Comparison of ENCODE assay signal across 8 cellular contexts in the genomic region with DNA sequence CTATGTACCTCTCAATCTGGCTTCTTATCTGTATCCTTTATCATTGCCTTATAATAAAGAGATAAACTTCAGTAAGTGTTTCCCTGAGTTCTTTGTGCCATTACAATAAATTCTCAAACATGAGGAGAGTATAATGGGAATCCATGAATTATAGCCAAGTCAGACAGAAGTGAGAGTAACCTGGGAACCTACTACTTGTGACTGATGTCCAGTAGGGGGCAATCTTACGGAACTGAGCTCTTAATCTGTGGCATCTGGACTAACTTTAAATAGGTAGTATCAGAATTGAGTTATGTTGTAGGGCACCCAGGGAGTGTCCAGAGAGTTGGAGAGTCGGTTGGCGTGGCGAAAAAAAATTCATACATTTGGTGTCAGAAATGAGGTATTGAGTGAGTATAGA.
DNase-seq lines count a peak whose midpoint lies in the region; ATAC-seq and TF ChIP-seq lines count a peak whose summit lies in the region.

No MANE protein-coding gene starts in this region.

- no peak overlapping the region for H3K4me2 ChIP-seq in DND-41 (ENCODE audit: insufficient read depth, low read length)
- no peak overlapping the region for H3K4me2 ChIP-seq in OCI-LY7 (ENCODE audit: low read length)

- H3K9me3 ChIP-seq in DND-41 (ENCODE audit: insufficient read depth, low read length, severe bottlenecking) (no peaks in the 10 kb centered on the region), OCI-LY7 (ENCODE audit: low read length) (no peaks in the 10 kb centered on the region)

- no peak overlapping the region for H3K4me3 Mint-ChIP-seq in activated naive CD8-positive, alpha-beta T cell treated with anti-CD3 and anti-CD28 coated beads for 36 hours

- POLR2A ChIA-PET in OCI-LY7 (lab: Charles Lee): interaction anchor here (0.5 to 0.7 kb wide), 2 partner anchors 122 to 507 kb away, joined by 3 to 4 read pairs; no protein-coding TSS in a partner anchor

- DNase-seq in DND-41 (no peak), OCI-LY7 (ENCODE audit: low spot score) (peak; percentile 24), iPS-NIHi7 (ENCODE audit: extremely low spot score) (peak; percentile 5), left colon (no peak), NCI-H446 treated with DMSO at 0.1 percent for 48 hours (lab: John Stamatoyannopoulos, UW) (no peak), hypothalamus (lab: John Stamatoyannopoulos, UW) (no peak)
- no peak for DNase-seq in activated naive CD8-positive, alpha-beta T cell treated with anti-CD3 and anti-CD28 coated beads for 36 hours

- intact Hi-C loops in OCI-LY7 (cut with micrococcal nuclease; ENCODE audit: unreplicated experiment) (no loop called here), left colon (cut with DNase I, micrococcal nuclease) (no loop called here)

- H3K27ac Mint-ChIP-seq in activated naive CD8-positive, alpha-beta T cell treated with anti-CD3 and anti-CD28 coated beads for 36 hours: no peak overlapping the region

- no peaks in the 10 kb centered on the region for H3K4me1 Mint-ChIP-seq in activated naive CD8-positive, alpha-beta T cell treated with anti-CD3 and anti-CD28 coated beads for 36 hours

- H3K9me2 ChIP-seq in OCI-LY7 (ENCODE audit: insufficient read depth, low read length): no peaks in the 10 kb centered on the region

- H2AFZ ChIP-seq in DND-41 (ENCODE audit: low read depth, low read length) (no peak overlapping the region), OCI-LY7 (ENCODE audit: low read length) (no peak overlapping the region)

- TF ChIP-seq CTCF in DND-41 (IDR thresholded peaks at IDR 0.05; ENCODE audit: borderline replicate concordance, extremely low read depth, low read length, poor library complexity, severe bottlenecking) (peak; percentile 42), OCI-LY7 (conservative IDR thresholded peaks at IDR 0.05; ENCODE audit: low read length) (peak; percentile 79)

- peaks cover 2% of the 10 kb centered on the region for H3K9me3 Mint-ChIP-seq in activated naive CD8-positive, alpha-beta T cell treated with anti-CD3 and anti-CD28 coated beads for 36 hours

- H3K27me3 ChIP-seq in DND-41 (ENCODE audit: insufficient read depth, low read length, poor library complexity): no peaks in the 10 kb centered on the region

- H3K4me3 ChIP-seq in DND-41 (ENCODE audit: low read depth in 1 of 2, low read length in 2 of 2): no peak overlapping the region
- H3K4me3 ChIP-seq in OCI-LY7 (ENCODE audit: low read depth, low read length, poor library complexity, severe bottlenecking): no peak overlapping the region

- H3K79me2 ChIP-seq in DND-41 (ENCODE audit: insufficient read depth, low read length): no peaks in the 10 kb centered on the region
- H3K79me2 ChIP-seq in OCI-LY7 (ENCODE audit: insufficient read depth, low read depth, low read length): no peaks in the 10 kb centered on the region

- H4K20me1 ChIP-seq in DND-41 (ENCODE audit: insufficient read depth, low read length): no peaks in the 10 kb centered on the region
- no peaks in the 10 kb centered on the region for H4K20me1 ChIP-seq in OCI-LY7 (ENCODE audit: insufficient read depth, low read length)

- H3K36me3 ChIP-seq in DND-41 (ENCODE audit: insufficient read depth, low read length) (no peaks in the 10 kb centered on the region), OCI-LY7 (ENCODE audit: insufficient read depth, low read length) (no peaks in the 10 kb centered on the region)

- no peaks in the 10 kb centered on the region for H3K27me3 Mint-ChIP-seq in activated naive CD8-positive, alpha-beta T cell treated with anti-CD3 and anti-CD28 coated beads for 36 hours

- no TSS peak for BruUV-seq in OCI-LY7 (replicated peaks; lab: Mats Ljungman, UMichigan)

- CTCF ChIA-PET in OCI-LY7 (lab: Charles Lee; ENCODE audit: unreplicated experiment): interaction anchor here (1.1 kb wide), 1 partner anchor 24 kb away, joined by 3 read pairs; no protein-coding TSS in a partner anchor

- H3K27ac ChIP-seq in DND-41 (ENCODE audit: low read length) (no peak overlapping the region), OCI-LY7 (ENCODE audit: low read depth, low read length, poor library complexity, severe bottlenecking) (no peak overlapping the region)

- H3K36me3 Mint-ChIP-seq in activated naive CD8-positive, alpha-beta T cell treated with anti-CD3 and anti-CD28 coated beads for 36 hours: no peaks in the 10 kb centered on the region

- H3K4me1 ChIP-seq in DND-41 (ENCODE audit: insufficient read depth, low read length) (no peaks in the 10 kb centered on the region), OCI-LY7 (ENCODE audit: insufficient read depth, low read length, poor library complexity, severe bottlenecking) (no peaks in the 10 kb centered on the region)

- no peak for ATAC-seq in DND-41 (ENCODE audit: insufficient read depth, low read depth)
- ATAC-seq in HG02759 (IDR thresholded peaks at IDR 0.05; ENCODE audit: unreplicated experiment): peak; percentile 62
- ATAC-seq in left colon: no peak

- H3K9ac ChIP-seq in DND-41 (ENCODE audit: low read depth, low read length): no peak overlapping the region

Comparison
In these comparisons a context has a peak if more than half of its experiments do, and no peak if none do; other contexts are left out.
1. DNase-seq: peak in OCI-LY7 (single experiment) and iPS-NIHi7 (single experiment); none in DND-41 (single experiment), left colon (0 of 2), NCI-H446 treated with DMSO at 0.1 percent for 48 hours (single experiment), hypothalamus (0 of 51) and activated naive CD8-positive, alpha-beta T cell treated with anti-CD3 and anti-CD28 coated beads for 36 hours (single experiment).